Comparison of ENCODE assay signal across 21 cellular contexts in the genomic region with DNA sequence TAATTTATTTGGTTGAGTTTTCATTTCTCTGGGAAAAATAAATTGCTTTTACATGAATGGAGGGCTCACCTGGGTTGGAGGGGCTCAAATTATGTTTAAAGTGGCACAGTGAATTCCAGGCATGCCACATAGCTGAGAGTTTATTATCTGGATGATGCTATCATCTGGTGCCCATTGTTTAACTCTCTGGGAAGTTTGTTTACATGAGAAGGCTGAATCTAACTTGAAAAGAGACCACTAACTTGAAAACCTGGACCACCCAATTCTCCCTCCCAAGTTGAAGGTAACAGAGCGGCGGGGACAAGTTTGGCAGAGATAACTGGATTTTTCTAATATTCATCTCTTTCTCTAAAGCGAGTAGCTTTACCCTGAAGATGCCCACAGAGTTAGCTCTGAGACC.
A peak's percentile ranks its signal among the peaks of the same experiment; 100 is the strongest.
DNase-seq lines count a peak whose midpoint lies in the region; ATAC-seq, FAIRE-seq and TF ChIP-seq lines count a peak whose summit lies in the region.
"Had no signal": no experiment of that assay in that cellular context is flagged by ENCODE, and none has a peak within 500 bp of the region (broad histone marks: within the 10 kb centered on the region; RNA-seq: fewer than 3 reads in every experiment).

No MANE protein-coding gene starts in this region.

- H2AK5ac ChIP-seq in mesendoderm (ENCODE audit: low read length) = no peak overlapping the region

- H3K27ac Mint-ChIP-seq in GM23338 (no peak overlapping the region), endodermal cell (peak overlapping the region; percentile 61)
- H3K27ac Mint-ChIP-seq: B cell; CD4-positive, CD25-positive, alpha-beta regulatory T cell; CD8-positive, alpha-beta T cell; HFFc6 had no signal

- H2BK5ac ChIP-seq in mesendoderm (ENCODE audit: low read length) = no peak overlapping the region

- H3K4ac ChIP-seq in mesendoderm (ENCODE audit: low read depth, low read length) = no peak overlapping the region

- H3K9ac ChIP-seq in endodermal cell (ENCODE audit: extremely low read depth, low read length, poor library complexity, severe bottlenecking) (no peak overlapping the region), mesendoderm (ENCODE audit: low read length) (no peak overlapping the region), kidney (ENCODE audit: low read length in 2 of 2) (no peak overlapping the region)
- H3K9ac ChIP-seq: BLaER1 had no signal

- no peak overlapping the region for H3K4me3 Mint-ChIP-seq in GM23338
- H3K4me3 Mint-ChIP-seq in endodermal cell = no peak overlapping the region
- H3K4me3 Mint-ChIP-seq: B cell; CD4-positive, CD25-positive, alpha-beta regulatory T cell; CD8-positive, alpha-beta T cell; HFFc6 had no signal

- peak overlapping the region; percentile 20 for H3K4me2 ChIP-seq in GM23338
- H3K4me2 ChIP-seq in mesendoderm (ENCODE audit: low read length) = no peak overlapping the region
- H3K4me2 ChIP-seq: BLaER1 had no signal

- no peak overlapping the region for H2BK120ac ChIP-seq in mesendoderm (ENCODE audit: low read depth, low read length)

- no peak overlapping the region for H3K18ac ChIP-seq in mesendoderm (ENCODE audit: low read length)

- H3K79me2 ChIP-seq in GM23338 (replicated peaks; ENCODE audit: insufficient read depth) (no peaks in the 10 kb centered on the region), mesendoderm (ENCODE audit: control insufficient read depth, insufficient read depth, low read length) (no peaks in the 10 kb centered on the region)

- H3K9me3 Mint-ChIP-seq in GM23338 = no peaks in the 10 kb centered on the region
- H3K9me3 Mint-ChIP-seq in endodermal cell = peaks cover 7% of the 10 kb centered on the region
- H3K9me3 Mint-ChIP-seq: CD8-positive, alpha-beta T cell had no signal

- H3F3A ChIP-seq in GM23338 (replicated peaks; ENCODE audit: low read depth) = no peaks in the 10 kb centered on the region

- H2AFZ ChIP-seq in GM23338 = no peak overlapping the region

- no peaks in the 10 kb centered on the region for H3K27me3 ChIP-seq in GM23338 (ENCODE audit: insufficient read depth)
- no peaks in the 10 kb centered on the region for H3K27me3 ChIP-seq in SJSA1 (replicated peaks)
- no peaks in the 10 kb centered on the region for H3K27me3 ChIP-seq in endodermal cell (ENCODE audit: control insufficient read depth, insufficient read depth, low read length, poor library complexity, severe bottlenecking)
- H3K27me3 ChIP-seq in mesendoderm (ENCODE audit: insufficient read depth, low read length, poor library complexity) = no peaks in the 10 kb centered on the region
- H3K27me3 ChIP-seq: BLaER1 had no signal

- H3K9me2 ChIP-seq in GM23338 (ENCODE audit: insufficient read depth) = no peaks in the 10 kb centered on the region

- WGBS in endodermal cell (ENCODE audit: insufficient coverage in 1 of 2, insufficient read length in 1 of 2), 2 experiments = 50 to 86% methylated on average over 1 to 2 of the region's 3 CpGs
- no CpG with 5 or more reads among the region's 3 CpGs for WGBS in mesendoderm (ENCODE audit: extremely low coverage, insufficient coverage, low lambda C conversion rate)

- H3K27me3 Mint-ChIP-seq in GM23338 (ENCODE audit: insufficient read depth, low read depth, poor library complexity) (peaks cover 2% of the 10 kb centered on the region), endodermal cell (ENCODE audit: insufficient read depth) (no peaks in the 10 kb centered on the region)
- H3K27me3 Mint-ChIP-seq: B cell; CD4-positive, CD25-positive, alpha-beta regulatory T cell had no signal

- no peak overlapping the region for H3K23ac ChIP-seq in mesendoderm (ENCODE audit: low read length)

- no peak overlapping the region for H4K5ac ChIP-seq in mesendoderm (ENCODE audit: low read length)

- H2BK15ac ChIP-seq in mesendoderm (replicated peaks; ENCODE audit: low read depth) = no peak overlapping the region

- no peak; the same call in 2 of the 3 replicates for ATAC-seq in GM23338
- ATAC-seq in GM18517 (IDR thresholded peaks at IDR 0.05; ENCODE audit: unreplicated experiment) = no peak
- ATAC-seq in GM18873 (IDR thresholded peaks at IDR 0.05; ENCODE audit: low FRiP score, unreplicated experiment) = no peak
- ATAC-seq: CD8-positive, alpha-beta T cell had no signal

- intact Hi-C loops in kidney (cut with DNase I) = no loop called here

- no peaks in the 10 kb centered on the region for H3K36me3 Mint-ChIP-seq in GM23338 (ENCODE audit: low read depth)
- no peaks in the 10 kb centered on the region for H3K36me3 Mint-ChIP-seq in endodermal cell (ENCODE audit: low read depth)
- H3K36me3 Mint-ChIP-seq: CD4-positive, CD25-positive, alpha-beta regulatory T cell; CD8-positive, alpha-beta T cell had no signal

- H3K4me1 Mint-ChIP-seq in GM23338 = peaks cover 21% of the 10 kb centered on the region
- peaks cover 40% of the 10 kb centered on the region for H3K4me1 Mint-ChIP-seq in endodermal cell
- H3K4me1 Mint-ChIP-seq: B cell; CD4-positive, CD25-positive, alpha-beta regulatory T cell had no signal

- no peak for FAIRE-seq in kidney (lab: Jason Lieb, UNC)
- FAIRE-seq: A204.1, G401.6, GM12892 had no signal

- DNase-seq in GM23338 (ENCODE audit: low spot score) = peak; percentile 2
- peak; percentile 71 to 90 for DNase-seq in SJSA1 (ENCODE audit: low read depth in 1 of 2, low spot score in 2 of 2)
- no peak for DNase-seq in endodermal cell
- DNase-seq in mesendoderm = peak; percentile 53
- DNase-seq in kidney = no peak
- DNase-seq: Caco-2; CD4-positive, CD25-positive, alpha-beta regulatory T cell; CD8-positive, alpha-beta T cell; DMS153; DND-41; HFFc6 had no signal

- no peak for TF ChIP-seq CTCF in GM23338 (conservative IDR thresholded peaks at IDR 0.05; ENCODE audit: low read depth in 2 of 2)
- TF ChIP-seq CTCF in endodermal cell (conservative IDR thresholded peaks at IDR 0.05) = no peak
- no peak for TF ChIP-seq CTCF in kidney (IDR thresholded peaks at IDR 0.05; ENCODE audit: borderline replicate concordance, extremely low read depth, insufficient read depth)

- H3K4me3 ChIP-seq in GM23338 (no peak overlapping the region), SJSA1 (no peak overlapping the region), endodermal cell (ENCODE audit: low read length) (peak overlapping the region; percentile 16), mesendoderm (ENCODE audit: low read length) (no peak overlapping the region), kidney (ENCODE audit: low read length in 2 of 2) (no peak overlapping the region)
- H3K4me3 ChIP-seq: BLaER1, HAP-1 had no signal

- H3K27ac ChIP-seq in GM23338 (ENCODE audit: low read depth) (no peak overlapping the region), SJSA1 (peak overlapping the region; percentile 53), endodermal cell (ENCODE audit: low read depth, low read length) (no peak overlapping the region), mesendoderm (ENCODE audit: low read depth, low read length) (no peak overlapping the region), kidney (ENCODE audit: low read depth in 2 of 2, low read length in 2 of 2) (no peak overlapping the region)
- H3K27ac ChIP-seq: 22Rv1, BLaER1, C4-2B had no signal

- no peak overlapping the region for H3K56ac ChIP-seq in mesendoderm (ENCODE audit: low read length)

- H3K9me3 ChIP-seq in SJSA1 (replicated peaks) (no peaks in the 10 kb centered on the region), endodermal cell (ENCODE audit: control insufficient read depth, low read length) (peaks cover 12% of the 10 kb centered on the region), kidney (ENCODE audit: control insufficient read depth in 1 of 2, low read length in 2 of 2) (no peaks in the 10 kb centered on the region)
- H3K9me3 ChIP-seq: Caco-2, HAP-1 had no signal

- H4K8ac ChIP-seq in mesendoderm (ENCODE audit: low read depth, low read length) = no peak overlapping the region

- peaks cover 13% of the 10 kb centered on the region for H3K4me1 ChIP-seq in GM23338 (ENCODE audit: insufficient read depth)
- H3K4me1 ChIP-seq in SJSA1 (replicated peaks) = peaks cover 59% of the 10 kb centered on the region
- H3K4me1 ChIP-seq in endodermal cell (ENCODE audit: control insufficient read depth, insufficient read depth, low read length) = peaks cover 22% of the 10 kb centered on the region
- H3K4me1 ChIP-seq in mesendoderm (ENCODE audit: control insufficient read depth, low read depth, low read length) = no peaks in the 10 kb centered on the region
- no peaks in the 10 kb centered on the region for H3K4me1 ChIP-seq in kidney (ENCODE audit: control insufficient read depth in 1 of 2, insufficient read depth in 1 of 2, low read depth in 1 of 2, low read length in 2 of 2)
- H3K4me1 ChIP-seq: Caco-2, HAP-1 had no signal

- no peaks in the 10 kb centered on the region for H4K20me1 ChIP-seq in GM23338 (replicated peaks; ENCODE audit: insufficient read depth)
- H4K20me1 ChIP-seq: BLaER1 had no signal

- no peaks in the 10 kb centered on the region for H3K79me1 ChIP-seq in mesendoderm (ENCODE audit: low read length)

- H3K36me3 ChIP-seq in GM23338 (ENCODE audit: insufficient read depth) (no peaks in the 10 kb centered on the region), SJSA1 (no peaks in the 10 kb centered on the region), endodermal cell (ENCODE audit: control insufficient read depth, insufficient read depth, low read length) (no peaks in the 10 kb centered on the region), mesendoderm (ENCODE audit: control insufficient read depth, insufficient read depth, low read length) (no peaks in the 10 kb centered on the region), kidney (ENCODE audit: control insufficient read depth in 1 of 2, insufficient read depth in 2 of 2, low read length in 2 of 2) (no peaks in the 10 kb centered on the region)
- H3K36me3 ChIP-seq: BLaER1, HAP-1 had no signal

TF ChIP-seq in GM23338, 12 proteins besides CTCF, POLR2A, EP300 and RAD21:
- TF ChIP-seq CREB1 (CRISPR knock-in tag; IDR thresholded peaks at IDR 0.05; ENCODE audit: low read depth) = no peak

Comparison
In these comparisons a context has a peak if more than half of its experiments do, and no peak if none do; other contexts are left out.
1. DNase-seq: peak in GM23338 (single experiment), SJSA1 (2 of 2) and mesendoderm (single experiment); none in endodermal cell (single experiment) and kidney (single experiment).